Comparison of ENCODE assay signal across 1 cellular context in the genomic region with DNA sequence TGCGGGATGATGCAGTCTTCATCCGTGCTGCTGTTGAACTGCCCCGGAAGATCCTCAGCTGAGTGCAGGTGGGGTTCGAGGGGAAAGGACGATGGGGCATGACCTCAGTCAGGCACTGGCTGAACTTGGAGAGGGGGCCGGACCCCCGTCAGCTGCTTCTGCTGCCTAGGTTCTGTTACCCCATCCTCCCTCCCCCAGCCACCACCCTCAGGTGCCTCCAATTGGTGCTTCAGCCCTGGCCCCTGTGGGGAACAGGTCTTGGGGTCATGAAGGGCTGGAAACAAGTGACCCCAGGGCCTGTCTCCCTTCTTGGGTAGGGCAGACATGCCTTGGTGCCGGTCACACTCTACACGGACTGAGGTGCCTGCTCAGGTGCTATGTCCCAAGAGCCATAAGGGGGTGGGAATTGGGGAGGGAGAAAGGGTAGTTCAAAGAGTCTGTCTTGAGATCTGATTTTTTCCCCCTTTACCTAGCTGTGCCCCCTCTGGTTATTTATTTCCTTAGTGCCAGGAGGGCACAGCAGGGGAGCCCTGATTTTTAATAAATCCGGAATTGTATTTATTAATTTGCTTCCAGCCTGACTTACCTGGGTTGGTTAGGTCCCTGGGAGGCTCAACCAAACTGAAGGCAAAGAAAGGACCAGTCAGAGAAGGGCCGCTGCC.
TF ChIP-seq lines count a peak whose summit lies in the region.

No MANE protein-coding gene starts in this region.

TF ChIP-seq in HCT116, 20 proteins besides CTCF, POLR2A, EP300 and RAD21 (continued from another document):
- TF ChIP-seq, protein P1, sequence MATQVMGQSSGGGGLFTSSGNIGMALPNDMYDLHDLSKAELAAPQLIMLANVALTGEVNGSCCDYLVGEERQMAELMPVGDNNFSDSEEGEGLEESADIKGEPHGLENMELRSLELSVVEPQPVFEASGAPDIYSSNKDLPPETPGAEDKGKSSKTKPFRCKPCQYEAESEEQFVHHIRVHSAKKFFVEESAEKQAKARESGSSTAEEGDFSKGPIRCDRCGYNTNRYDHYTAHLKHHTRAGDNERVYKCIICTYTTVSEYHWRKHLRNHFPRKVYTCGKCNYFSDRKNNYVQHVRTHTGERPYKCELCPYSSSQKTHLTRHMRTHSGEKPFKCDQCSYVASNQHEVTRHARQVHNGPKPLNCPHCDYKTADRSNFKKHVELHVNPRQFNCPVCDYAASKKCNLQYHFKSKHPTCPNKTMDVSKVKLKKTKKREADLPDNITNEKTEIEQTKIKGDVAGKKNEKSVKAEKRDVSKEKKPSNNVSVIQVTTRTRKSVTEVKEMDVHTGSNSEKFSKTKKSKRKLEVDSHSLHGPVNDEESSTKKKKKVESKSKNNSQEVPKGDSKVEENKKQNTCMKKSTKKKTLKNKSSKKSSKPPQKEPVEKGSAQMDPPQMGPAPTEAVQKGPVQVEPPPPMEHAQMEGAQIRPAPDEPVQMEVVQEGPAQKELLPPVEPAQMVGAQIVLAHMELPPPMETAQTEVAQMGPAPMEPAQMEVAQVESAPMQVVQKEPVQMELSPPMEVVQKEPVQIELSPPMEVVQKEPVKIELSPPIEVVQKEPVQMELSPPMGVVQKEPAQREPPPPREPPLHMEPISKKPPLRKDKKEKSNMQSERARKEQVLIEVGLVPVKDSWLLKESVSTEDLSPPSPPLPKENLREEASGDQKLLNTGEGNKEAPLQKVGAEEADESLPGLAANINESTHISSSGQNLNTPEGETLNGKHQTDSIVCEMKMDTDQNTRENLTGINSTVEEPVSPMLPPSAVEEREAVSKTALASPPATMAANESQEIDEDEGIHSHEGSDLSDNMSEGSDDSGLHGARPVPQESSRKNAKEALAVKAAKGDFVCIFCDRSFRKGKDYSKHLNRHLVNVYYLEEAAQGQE (IDR thresholded peaks at IDR 0.05; ENCODE audit: low read depth), result no peak
- TF ChIP-seq, protein P2, sequence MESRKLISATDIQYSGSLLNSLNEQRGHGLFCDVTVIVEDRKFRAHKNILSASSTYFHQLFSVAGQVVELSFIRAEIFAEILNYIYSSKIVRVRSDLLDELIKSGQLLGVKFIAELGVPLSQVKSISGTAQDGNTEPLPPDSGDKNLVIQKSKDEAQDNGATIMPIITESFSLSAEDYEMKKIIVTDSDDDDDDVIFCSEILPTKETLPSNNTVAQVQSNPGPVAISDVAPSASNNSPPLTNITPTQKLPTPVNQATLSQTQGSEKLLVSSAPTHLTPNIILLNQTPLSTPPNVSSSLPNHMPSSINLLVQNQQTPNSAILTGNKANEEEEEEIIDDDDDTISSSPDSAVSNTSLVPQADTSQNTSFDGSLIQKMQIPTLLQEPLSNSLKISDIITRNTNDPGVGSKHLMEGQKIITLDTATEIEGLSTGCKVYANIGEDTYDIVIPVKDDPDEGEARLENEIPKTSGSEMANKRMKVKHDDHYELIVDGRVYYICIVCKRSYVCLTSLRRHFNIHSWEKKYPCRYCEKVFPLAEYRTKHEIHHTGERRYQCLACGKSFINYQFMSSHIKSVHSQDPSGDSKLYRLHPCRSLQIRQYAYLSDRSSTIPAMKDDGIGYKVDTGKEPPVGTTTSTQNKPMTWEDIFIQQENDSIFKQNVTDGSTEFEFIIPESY (IDR thresholded peaks at IDR 0.05; ENCODE audit: extremely low read depth, insufficient replicate concordance, low read length), result no peak
- no peak for TF ChIP-seq EGR1 (IDR thresholded peaks at IDR 0.05; ENCODE audit: low read depth)
- no peak for TF ChIP-seq POLR2AphosphoS5 (IDR thresholded peaks at IDR 0.05; ENCODE audit: low read depth, low read length)
- TF ChIP-seq JUND (IDR thresholded peaks at IDR 0.05), result no peak
- TF ChIP-seq SRF (IDR thresholded peaks at IDR 0.05; ENCODE audit: low read depth), result no peak
- no peak for TF ChIP-seq ZFX (IDR thresholded peaks at IDR 0.05)
- TF ChIP-seq, protein P3, sequence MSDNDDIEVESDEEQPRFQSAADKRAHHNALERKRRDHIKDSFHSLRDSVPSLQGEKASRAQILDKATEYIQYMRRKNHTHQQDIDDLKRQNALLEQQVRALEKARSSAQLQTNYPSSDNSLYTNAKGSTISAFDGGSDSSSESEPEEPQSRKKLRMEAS (IDR thresholded peaks at IDR 0.05), result no peak
- TF ChIP-seq TCF7L2 (IDR thresholded peaks at IDR 0.05; ENCODE audit: borderline replicate concordance, extremely low read depth, insufficient read depth, insufficient read length), result no peak
- no peak for TF ChIP-seq SP1 (IDR thresholded peaks at IDR 0.05; ENCODE audit: low read depth)
- no peak for TF ChIP-seq SIN3A (IDR thresholded peaks at IDR 0.05; ENCODE audit: low read depth)
- no peak for TF ChIP-seq EZH2phosphoT487 (IDR thresholded peaks at IDR 0.05; ENCODE audit: borderline replicate concordance)
- TF ChIP-seq CBX3 (IDR thresholded peaks at IDR 0.05; ENCODE audit: low read depth), result no peak
- TF ChIP-seq FOSL1 (IDR thresholded peaks at IDR 0.05; ENCODE audit: low read depth), result no peak
- no peak for TF ChIP-seq YY1 (IDR thresholded peaks at IDR 0.05; ENCODE audit: extremely low read depth, insufficient replicate concordance, low read depth, low read length)
- TF ChIP-seq, protein P4, sequence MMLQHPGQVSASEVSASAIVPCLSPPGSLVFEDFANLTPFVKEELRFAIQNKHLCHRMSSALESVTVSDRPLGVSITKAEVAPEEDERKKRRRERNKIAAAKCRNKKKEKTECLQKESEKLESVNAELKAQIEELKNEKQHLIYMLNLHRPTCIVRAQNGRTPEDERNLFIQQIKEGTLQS (IDR thresholded peaks at IDR 0.05), result no peak
